9 cellular contexts compared by ENCODE assay signal in the genomic region with DNA sequence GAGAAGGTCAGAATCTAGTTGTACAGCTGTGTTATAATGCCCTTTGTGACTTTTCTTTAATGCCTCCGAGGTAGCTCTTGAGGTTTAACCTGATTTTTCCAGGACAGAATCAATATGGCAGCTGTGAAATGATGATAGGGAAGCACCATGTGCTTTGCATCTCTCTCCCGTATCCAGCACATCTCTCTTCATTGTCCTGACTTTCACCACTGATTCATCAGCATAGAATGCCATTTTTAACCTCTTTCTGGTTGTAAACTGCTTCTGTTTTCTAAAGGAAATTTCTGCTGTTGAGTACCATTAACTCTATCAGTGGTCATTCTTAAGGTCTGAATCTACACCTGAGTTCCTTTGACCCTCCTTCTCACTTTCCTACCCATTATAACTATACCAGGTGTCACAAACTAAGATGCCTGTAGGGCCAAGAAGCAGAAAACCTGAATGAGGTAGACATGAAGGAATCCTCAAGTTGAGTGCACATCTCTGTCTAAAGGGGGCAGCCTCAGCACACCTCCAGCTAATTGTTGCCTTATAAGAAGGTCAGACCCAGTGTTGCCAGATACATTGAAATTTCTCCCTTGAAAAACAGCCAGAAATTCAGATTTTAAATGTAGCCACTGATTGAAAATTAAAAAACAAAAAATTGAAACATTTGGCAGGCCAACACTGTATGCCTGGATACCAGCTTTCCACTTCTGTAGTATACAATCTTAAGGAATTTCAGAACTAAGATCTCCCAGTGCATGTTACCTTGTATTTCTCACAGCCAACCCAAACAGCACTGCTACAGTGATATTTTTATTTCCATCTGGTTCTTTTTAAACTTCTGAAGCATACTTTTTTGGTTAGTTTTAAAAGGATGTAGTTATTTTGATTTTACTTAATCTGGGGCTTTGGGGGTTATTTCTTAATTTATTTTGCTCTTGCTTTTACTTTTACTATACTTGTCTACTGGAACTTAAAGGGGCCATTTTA. TPM values are rescaled to one million over a fixed set of nuclear protein-coding genes. Genes with fewer than 3 reads are reported as not detected.
A peak's percentile ranks its signal among the peaks of the same experiment; 100 is the strongest.
DNase-seq lines count a peak whose midpoint lies in the region; ATAC-seq and TF ChIP-seq lines count a peak whose summit lies in the region.
"Had no signal": no experiment of that assay in that cellular context is flagged by ENCODE, and none has a peak within 500 bp of the region (broad histone marks: within the 10 kb centered on the region; RNA-seq: fewer than 3 reads in every experiment).

No MANE protein-coding gene starts in this region.

- H3F3A ChIP-seq in OCI-LY1 (ENCODE audit: insufficient read depth, low read length): no peaks in the 10 kb centered on the region

- H3K9ac ChIP-seq in OCI-LY1 (ENCODE audit: low read length) (no peak overlapping the region), fibroblast of lung (ENCODE audit: insufficient read depth, low read length) (no peak overlapping the region)

- in situ Hi-C loops in GM13977 (cut with MboI; ENCODE audit: low pct_unique_long_range_greater_than_20kb, low sequenced_read_pairs, unreplicated experiment): no loop called here

- H3K9me2 ChIP-seq in OCI-LY1 (ENCODE audit: low read depth, low read length): no peaks in the 10 kb centered on the region

- H4K20me1 ChIP-seq in OCI-LY1 (ENCODE audit: insufficient read depth, low read length) (no peaks in the 10 kb centered on the region), fibroblast of lung (ENCODE audit: control insufficient read depth, extremely low read depth, insufficient read depth, low read length) (no peaks in the 10 kb centered on the region)

- H3K4me3 ChIP-seq in AG10803 (ENCODE audit: low read length): no peak overlapping the region
- H3K4me3 ChIP-seq in OCI-LY1 (ENCODE audit: low read depth, low read length, poor library complexity, severe bottlenecking): no peak overlapping the region
- H3K4me3 ChIP-seq in fibroblast of lung (replicated peaks in 1 of 4; ENCODE audit: control extremely low read depth in 1 of 4, insufficient read depth in 1 of 4, low read depth in 3 of 4, low read length in 4 of 4): no peak overlapping the region

- DNase-seq in AG10803 (ENCODE audit: low read depth) (peak; percentile 48), GM13977 (ENCODE audit: low spot score) (peak; percentile 22), fibroblast of lung (ENCODE audit: low read depth in 2 of 2) (peak; percentile 26 to 31), cardiac septum (ENCODE audit: low spot score) (no peak)
- DNase-seq in stimulated activated CD4-positive, alpha-beta T cell treated with anti-CD3 and anti-CD28 coated beads, Interleukin-4, amount 100 ng/mL, for 24 hours: no peak

- no peaks in the 10 kb centered on the region for H3K27me3 ChIP-seq in OCI-LY1 (ENCODE audit: insufficient read depth, low read length)
- H3K27me3 ChIP-seq in fibroblast of lung (ENCODE audit: control insufficient read depth, insufficient read depth, low read length): no peaks in the 10 kb centered on the region

- H3K36me3 ChIP-seq in OCI-LY1 (ENCODE audit: insufficient read depth, low read length): no peaks in the 10 kb centered on the region
- H3K36me3 ChIP-seq in fibroblast of lung (ENCODE audit: control insufficient read depth, insufficient read depth, low read length): no peaks in the 10 kb centered on the region

- intact Hi-C loops in cardiac septum (cut with DNase I): no loop called here

- H3K4me1 ChIP-seq in OCI-LY1 (ENCODE audit: insufficient read depth, low read length, severe bottlenecking): no peaks in the 10 kb centered on the region
- H3K4me1 ChIP-seq in fibroblast of lung (ENCODE audit: control insufficient read depth, extremely low read depth, insufficient read depth, low read length): peaks cover 4% of the 10 kb centered on the region

- H3K9me3 ChIP-seq in OCI-LY1 (ENCODE audit: low read length): no peaks in the 10 kb centered on the region
- H3K9me3 ChIP-seq in fibroblast of lung (ENCODE audit: control insufficient read depth, insufficient read depth, low read depth, low read length): no peaks in the 10 kb centered on the region

- H3K27ac ChIP-seq in OCI-LY1 (ENCODE audit: low read depth, low read length, poor library complexity, severe bottlenecking) (no peak overlapping the region), fibroblast of lung (ENCODE audit: insufficient read depth, low read length) (no peak overlapping the region)

- H3K4me2 ChIP-seq in OCI-LY1 (ENCODE audit: low read length): no peak overlapping the region
- no peak overlapping the region for H3K4me2 ChIP-seq in fibroblast of lung (ENCODE audit: extremely low read depth, insufficient read depth, low read length)

- H2AFZ ChIP-seq in OCI-LY1 (ENCODE audit: low read length): no peak overlapping the region
- no peak overlapping the region for H2AFZ ChIP-seq in fibroblast of lung (ENCODE audit: low read length)

- TF ChIP-seq CTCF in AG10803 (conservative IDR thresholded peaks at IDR 0.05; ENCODE audit: low read length): peak; percentile 50
- TF ChIP-seq CTCF in GM13977 (IDR thresholded peaks at IDR 0.05; ENCODE audit: extremely low read depth, insufficient read depth, missing control alignments): peak; percentile 57
- TF ChIP-seq CTCF in OCI-LY1 (IDR thresholded peaks at IDR 0.05; ENCODE audit: low read length): peak; percentile 56
- peak; percentile 19 to 40 for TF ChIP-seq CTCF in fibroblast of lung (conservative IDR thresholded peaks at IDR 0.05 in 1 of 2, IDR thresholded peaks at IDR 0.05 in 1 of 2; ENCODE audit: low read depth in 1 of 2, low read length in 2 of 2)

- H3K79me2 ChIP-seq in OCI-LY1 (ENCODE audit: insufficient read depth, low read length) (no peaks in the 10 kb centered on the region), fibroblast of lung (ENCODE audit: control insufficient read depth, insufficient read depth, low read length) (no peaks in the 10 kb centered on the region)

- no peak for ATAC-seq in GM21717 (IDR thresholded peaks at IDR 0.05; ENCODE audit: unreplicated experiment)
- no peak for ATAC-seq in HG03457 (IDR thresholded peaks at IDR 0.05; ENCODE audit: unreplicated experiment)

RNA-seq across cellular contexts. Expression of a gene that starts 35.8 kb away (rescaled TPM):
- not detected in 2 replicates for total RNA-seq in fibroblast of lung
- not detected in 2 replicates for polyA plus RNA-seq in fibroblast of lung
- not detected in 2 replicates for polyA plus RNA-seq in fibroblast of lung (2012)
- not detected in 2 replicates for polyA minus RNA-seq in fibroblast of lung (ENCODE audit: low replicate concordance)
- total RNA-seq in cardiac septum: not detected
- total RNA-seq: T-helper 1 cell treated with Interleukin-12 subunit alpha and Interleukin-12 subunit beta and Interleukin-4 antibody, amounts not matched to agents 30 ng/mL and 1 ng/mL, for 36 hours had no signal

Comparison
In these comparisons a context has a peak if more than half of its experiments do, and no peak if none do; other contexts are left out.
1. DNase-seq: peak in AG10803 (single experiment), GM13977 (single experiment) and fibroblast of lung (2 of 2); none in stimulated activated CD4-positive, alpha-beta T cell treated with anti-CD3 and anti-CD28 coated beads, Interleukin-4, amount 100 ng/mL, for 24 hours (single experiment) and cardiac septum (single experiment).
2. Peak in every context shown above with its lines, with median percentiles within 50 percentile points of each other: CTCF ChIP-seq.